Comparison of ENCODE assay signal across 10 cellular contexts in genomic region chr3:33791477-33792166, GRCh38. TPM values are rescaled to one million over a fixed set of nuclear protein-coding genes. Genes with fewer than 3 reads are reported as not detected.
A peak's percentile ranks its signal among the peaks of the same experiment; 100 is the strongest.
DNase-seq lines count a peak whose midpoint lies in the region; ATAC-seq, FAIRE-seq and TF ChIP-seq lines count a peak whose summit lies in the region.
"Had no signal": no experiment of that assay in that cellular context is flagged by ENCODE, and none has a peak within 500 bp of the region (broad histone marks: within the 10 kb centered on the region; RNA-seq: fewer than 3 reads in every experiment).

No MANE protein-coding gene starts in this region.

- CTCF ChIA-PET in IMR-90 (lab: Yijun Ruan, JAX) (no interaction called here), activated B cell treated with CpG ODN at 0.5 μM for 24 hours (lab: Charles Lee) (interaction anchor here (1.4 kb wide), 1 partner anchor 157 kb away, joined by 3 read pairs; no protein-coding TSS in a partner anchor)

- H2BK120ac ChIP-seq in IMR-90 (ENCODE audit: low read depth, low read length): no peak overlapping the region

- H3K27ac ChIP-seq in IMR-90 (ENCODE audit: insufficient read depth, low read length): no peak overlapping the region

- no peaks in the 10 kb centered on the region for H3K9me3 Mint-ChIP-seq in activated B cell treated with CpG ODN at 0.5 μM for 24 hours

- no peak for DNase-seq in GM12891 (ENCODE audit: insufficient read length, low spot score)
- peak; percentile 41 for DNase-seq in IMR-90
- DNase-seq in activated B cell treated with CpG ODN at 0.5 μM for 24 hours: no peak
- peak; percentile 12 for DNase-seq in mucosa of gallbladder (ENCODE audit: low spot score)
- no peak for DNase-seq in central memory CD4-positive, alpha-beta T cell
- DNase-seq in GM20000 (ENCODE audit: low spot score): no peak
- DNase-seq in AG20443 (ENCODE audit: low spot score): no peak
- DNase-seq: activated CD4-positive, alpha-beta T cell treated with anti-CD3 and anti-CD28 coated beads, Interleukin-2, amount 50 U/mL, for 4 hours; NCI-H2081 treated with DMSO at 0.1 percent for 48 hours had no signal

- dilution Hi-C loops in IMR-90 (cut with HindIII; ENCODE audit: low sequenced_read_pairs, unreplicated experiment): no loop called here

- no peak for TF ChIP-seq RAD21 in IMR-90 (IDR thresholded peaks at IDR 0.05; ENCODE audit: low read length)

- H3K4ac ChIP-seq in IMR-90 (ENCODE audit: low read depth, low read length): no peak overlapping the region

- no peak overlapping the region for H3K14ac ChIP-seq in IMR-90 (replicated peaks; ENCODE audit: low read depth, low read length)

- H3K79me1 ChIP-seq in IMR-90 (ENCODE audit: low read depth in 1 of 2, low read length in 2 of 2): peaks cover 0 to 10% of the 10 kb centered on the region in 2 experiments; a peak in 3 of 4 replicates

- no peak overlapping the region for H2BK15ac ChIP-seq in IMR-90 (ENCODE audit: low read depth, low read length)

- H4K91ac ChIP-seq in IMR-90 (ENCODE audit: insufficient read depth, low read depth, low read length): no peak overlapping the region

- POLR2A ChIA-PET in IMR-90 (lab: Charles Lee; ENCODE audit: unreplicated experiment): no interaction called here
- POLR2A ChIA-PET in activated B cell treated with CpG ODN at 0.5 μM for 24 hours (lab: Charles Lee): no interaction called here

- no CpG with 5 or more reads among the region's 4 CpGs for WGBS in IMR-90 (ENCODE audit: extremely low coverage in 2 of 2, insufficient read length in 1 of 2), 2 experiments

- peaks cover 13% of the 10 kb centered on the region for H3K4me1 Mint-ChIP-seq in activated B cell treated with CpG ODN at 0.5 μM for 24 hours

- no peak overlapping the region for H3K27ac Mint-ChIP-seq in activated B cell treated with CpG ODN at 0.5 μM for 24 hours

- no peaks in the 10 kb centered on the region for H3K27me3 ChIP-seq in IMR-90 (ENCODE audit: control insufficient read depth, insufficient read depth, low read length)

- H2BK20ac ChIP-seq in IMR-90 (ENCODE audit: low read depth, low read length): no peak overlapping the region

- H4K20me1 ChIP-seq in IMR-90 (ENCODE audit: insufficient read depth, low read length): no peaks in the 10 kb centered on the region

- H3K9ac ChIP-seq in IMR-90 (ENCODE audit: low read depth, low read length): no peak overlapping the region

- H4K8ac ChIP-seq in IMR-90 (ENCODE audit: low read depth in 2 of 2, low read length in 2 of 2): no peak overlapping the region

- H3K4me2 ChIP-seq in IMR-90 (ENCODE audit: low read depth, low read length): no peak overlapping the region

- TF ChIP-seq POLR2A in GM12891 (IDR thresholded peaks at IDR 0.05; ENCODE audit: low read depth, low read length) (no peak), IMR-90 (IDR thresholded peaks at IDR 0.05; ENCODE audit: low read depth, low read length) (no peak)

- intact Hi-C loops in IMR-90 (cut with micrococcal nuclease) (no loop called here), activated B cell treated with CpG ODN at 0.5 μM for 24 hours (cut with micrococcal nuclease) (no loop called here)

- H3K9me3 ChIP-seq in IMR-90 (ENCODE audit: control insufficient read depth, insufficient read depth, low read length): no peaks in the 10 kb centered on the region

- no TSS peak for BruUV-seq in IMR-90 (replicated peaks; lab: Mats Ljungman, UMichigan)

- FAIRE-seq in GM12891 (lab: Jason Lieb, UNC): peak; percentile 70

- no peak overlapping the region for H3K18ac ChIP-seq in IMR-90 (ENCODE audit: low read depth, low read length)

- no peaks in the 10 kb centered on the region for H3K27me3 Mint-ChIP-seq in activated B cell treated with CpG ODN at 0.5 μM for 24 hours

- H4K5ac ChIP-seq in IMR-90 (ENCODE audit: low read depth, low read length): no peak overlapping the region

- no peaks in the 10 kb centered on the region for H3K36me3 ChIP-seq in IMR-90 (ENCODE audit: control insufficient read depth, insufficient read depth, low read length)

- H2AFZ ChIP-seq in IMR-90 (replicated peaks; ENCODE audit: low read length, poor library complexity): no peak overlapping the region

- no peak for ATAC-seq in IMR-90 (ENCODE audit: low read depth)
- peak; percentile 29 for ATAC-seq in activated B cell treated with CpG ODN at 0.5 μM for 24 hours (ENCODE audit: low read depth)
- ATAC-seq in HG03460 (IDR thresholded peaks at IDR 0.05; ENCODE audit: unreplicated experiment): no peak

- H2AK9ac ChIP-seq in IMR-90 (replicated peaks; ENCODE audit: low read depth, low read length, poor library complexity): no peak overlapping the region

- H3K9me1 ChIP-seq in IMR-90 (ENCODE audit: insufficient read depth, low read length): peaks cover 3% of the 10 kb centered on the region

- TF ChIP-seq CTCF in IMR-90 (conservative IDR thresholded peaks at IDR 0.05; ENCODE audit: low read depth, low read length): no peak
- no peak for TF ChIP-seq CTCF in activated B cell treated with CpG ODN at 0.5 μM for 24 hours (IDR thresholded peaks at IDR 0.05)
- no peak for TF ChIP-seq CTCF in GM20000 (IDR thresholded peaks at IDR 0.05; ENCODE audit: extremely low read depth, missing control alignments)

- H2AK5ac ChIP-seq in IMR-90 (ENCODE audit: low read depth, low read length): no peak overlapping the region

- H2BK5ac ChIP-seq in IMR-90 (ENCODE audit: low read depth, low read length, poor library complexity, severe bottlenecking): no peak overlapping the region

- no peak overlapping the region for H3K4me3 ChIP-seq in IMR-90 (ENCODE audit: insufficient read depth, low read depth, low read length)

- no peak overlapping the region for H3K56ac ChIP-seq in IMR-90 (ENCODE audit: extremely low read depth, insufficient read depth, low read length)

- H3K36me3 Mint-ChIP-seq in activated B cell treated with CpG ODN at 0.5 μM for 24 hours (ENCODE audit: low read depth): no peaks in the 10 kb centered on the region

- H3K4me1 ChIP-seq in IMR-90 (ENCODE audit: control insufficient read depth, insufficient read depth, low read length): peaks cover 2% of the 10 kb centered on the region

- no peak overlapping the region for H3K23ac ChIP-seq in IMR-90 (ENCODE audit: low read depth, low read length)

- in situ Hi-C loops in IMR-90 (cut with MboI; ENCODE audit: low sequenced_read_pairs): loop anchor here (25.0 kb wide), 1 partner anchor 829 kb away; the partner anchor contains the start of gene CCR4

- H3K4me3 Mint-ChIP-seq in activated B cell treated with CpG ODN at 0.5 μM for 24 hours: no peak overlapping the region

TF ChIP-seq in GM12891, 5 proteins besides CTCF, POLR2A, EP300 and RAD21:
- TF ChIP-seq SPI1 (IDR thresholded peaks at IDR 0.05; ENCODE audit: low read depth, low read length) (no peak), TAF1 (IDR thresholded peaks at IDR 0.05; ENCODE audit: low read depth, low read length) (no peak), PAX5 (IDR thresholded peaks at IDR 0.05; ENCODE audit: insufficient read depth, low read length, severe bottlenecking) (no peak), POLR2AphosphoS5 (IDR thresholded peaks at IDR 0.05; ENCODE audit: low read depth, low read length) (no peak), POU2F2 (IDR thresholded peaks at IDR 0.05; ENCODE audit: low read depth, low read length) (no peak)

TF ChIP-seq in IMR-90, 13 proteins besides CTCF, POLR2A, EP300 and RAD21:
- TF ChIP-seq CEBPB (IDR thresholded peaks at IDR 0.05; ENCODE audit: low read depth, low read length): peak; percentile 35; the same call in 1 of the 2 replicates
- TF ChIP-seq MXI1 (IDR thresholded peaks at IDR 0.05; ENCODE audit: borderline replicate concordance, low read depth, low read length): no peak
TF ChIP-seq in IMR-90: peak in this region for 1.

RNA-seq across cellular contexts. Expression of gene PDCD6IP, which starts 6.8 kb away (rescaled TPM):
- 58.3 TPM for polyA plus RNA-seq in GM12891 (2012; ENCODE audit: low read depth, missing spikeins)
- total RNA-seq in IMR-90 (2012; rRNA removed) (68.1 and 76.1 TPM in 2 replicates), activated B cell treated with CpG ODN at 0.5 μM for 24 hours (216 and 237 TPM in 2 replicates), mucosa of gallbladder (237 TPM)
- 78.3 and 134 TPM in 2 replicates for polyA plus RNA-seq in IMR-90 (2012; rRNA removed)
- 14.9 and 61.1 TPM in 2 replicates for polyA plus RNA-seq in IMR-90 (2012; cell fraction: cytosol; rRNA removed)
- polyA plus RNA-seq in IMR-90 (2012; cell fraction: nucleus; rRNA removed; ENCODE audit: low replicate concordance): 235 TPM in 2 replicates

Comparison
In these comparisons a context has a peak if more than half of its experiments do, and no peak if none do; other contexts are left out.
1. DNase-seq: peak in IMR-90 (single experiment) and mucosa of gallbladder (single experiment); none in GM12891 (single experiment), activated B cell treated with CpG ODN at 0.5 μM for 24 hours (single experiment), central memory CD4-positive, alpha-beta T cell (single experiment), GM20000 (single experiment) and AG20443 (single experiment).